In the genomic region with DNA sequence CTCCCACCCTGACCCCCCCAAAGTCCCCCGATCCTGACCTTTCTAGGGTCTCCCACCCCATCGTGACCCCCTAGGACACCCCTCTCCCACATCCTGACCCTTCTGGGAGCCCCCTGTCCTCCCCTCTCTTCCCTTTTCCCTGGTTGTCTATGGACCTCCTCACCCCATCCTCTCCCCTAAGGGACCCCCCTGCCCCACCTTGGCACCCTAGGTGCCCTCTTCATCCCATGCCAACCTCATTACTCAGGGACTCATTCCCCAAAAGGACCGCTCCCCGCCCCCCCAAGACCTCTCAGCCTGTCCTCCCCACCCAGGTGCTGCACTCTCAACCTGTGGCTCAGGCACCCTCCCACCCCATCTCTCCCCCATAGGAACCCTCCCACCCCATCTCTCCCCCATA, we compare ENCODE assay signal across 1 cellular context.
TF ChIP-seq lines count a peak whose summit lies in the region.

No MANE protein-coding gene starts in this region.

TF ChIP-seq in GM12878, 131 proteins besides CTCF, POLR2A, EP300 and RAD21:
- TF ChIP-seq FOXM1 (IDR thresholded peaks at IDR 0.05; ENCODE audit: low read depth, low read length) (no peak), RCOR1 (conservative IDR thresholded peaks at IDR 0.05; ENCODE audit: low read depth, low read length) (no peak)
- TF ChIP-seq, protein P1, sequence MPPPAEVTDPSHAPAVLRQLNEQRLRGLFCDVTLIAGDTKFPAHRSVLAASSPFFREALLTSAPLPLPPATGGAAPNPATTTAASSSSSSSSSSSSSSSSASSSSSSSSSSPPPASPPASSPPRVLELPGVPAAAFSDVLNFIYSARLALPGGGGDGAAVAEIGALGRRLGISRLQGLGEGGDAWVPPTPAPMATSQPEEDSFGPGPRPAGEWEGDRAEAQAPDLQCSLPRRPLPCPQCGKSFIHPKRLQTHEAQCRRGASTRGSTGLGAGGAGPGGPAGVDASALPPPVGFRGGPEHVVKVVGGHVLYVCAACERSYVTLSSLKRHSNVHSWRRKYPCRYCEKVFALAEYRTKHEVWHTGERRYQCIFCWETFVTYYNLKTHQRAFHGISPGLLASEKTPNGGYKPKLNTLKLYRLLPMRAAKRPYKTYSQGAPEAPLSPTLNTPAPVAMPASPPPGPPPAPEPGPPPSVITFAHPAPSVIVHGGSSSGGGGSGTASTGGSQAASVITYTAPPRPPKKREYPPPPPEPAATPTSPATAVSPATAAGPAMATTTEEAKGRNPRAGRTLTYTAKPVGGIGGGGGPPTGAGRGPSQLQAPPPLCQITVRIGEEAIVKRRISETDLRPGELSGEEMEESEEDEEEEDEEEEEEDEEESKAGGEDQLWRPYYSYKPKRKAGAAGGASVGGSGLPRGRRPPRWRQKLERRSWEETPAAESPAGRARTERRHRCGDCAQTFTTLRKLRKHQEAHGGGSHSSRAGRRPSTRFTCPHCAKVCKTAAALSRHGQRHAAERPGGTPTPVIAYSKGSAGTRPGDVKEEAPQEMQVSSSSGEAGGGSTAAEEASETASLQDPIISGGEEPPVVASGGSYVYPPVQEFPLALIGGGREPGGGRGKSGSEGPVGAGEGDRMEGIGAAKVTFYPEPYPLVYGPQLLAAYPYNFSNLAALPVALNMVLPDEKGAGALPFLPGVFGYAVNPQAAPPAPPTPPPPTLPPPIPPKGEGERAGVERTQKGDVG (CRISPR knock-in tag; IDR thresholded peaks at IDR 0.05) = no peak
- TF ChIP-seq, protein P2, sequence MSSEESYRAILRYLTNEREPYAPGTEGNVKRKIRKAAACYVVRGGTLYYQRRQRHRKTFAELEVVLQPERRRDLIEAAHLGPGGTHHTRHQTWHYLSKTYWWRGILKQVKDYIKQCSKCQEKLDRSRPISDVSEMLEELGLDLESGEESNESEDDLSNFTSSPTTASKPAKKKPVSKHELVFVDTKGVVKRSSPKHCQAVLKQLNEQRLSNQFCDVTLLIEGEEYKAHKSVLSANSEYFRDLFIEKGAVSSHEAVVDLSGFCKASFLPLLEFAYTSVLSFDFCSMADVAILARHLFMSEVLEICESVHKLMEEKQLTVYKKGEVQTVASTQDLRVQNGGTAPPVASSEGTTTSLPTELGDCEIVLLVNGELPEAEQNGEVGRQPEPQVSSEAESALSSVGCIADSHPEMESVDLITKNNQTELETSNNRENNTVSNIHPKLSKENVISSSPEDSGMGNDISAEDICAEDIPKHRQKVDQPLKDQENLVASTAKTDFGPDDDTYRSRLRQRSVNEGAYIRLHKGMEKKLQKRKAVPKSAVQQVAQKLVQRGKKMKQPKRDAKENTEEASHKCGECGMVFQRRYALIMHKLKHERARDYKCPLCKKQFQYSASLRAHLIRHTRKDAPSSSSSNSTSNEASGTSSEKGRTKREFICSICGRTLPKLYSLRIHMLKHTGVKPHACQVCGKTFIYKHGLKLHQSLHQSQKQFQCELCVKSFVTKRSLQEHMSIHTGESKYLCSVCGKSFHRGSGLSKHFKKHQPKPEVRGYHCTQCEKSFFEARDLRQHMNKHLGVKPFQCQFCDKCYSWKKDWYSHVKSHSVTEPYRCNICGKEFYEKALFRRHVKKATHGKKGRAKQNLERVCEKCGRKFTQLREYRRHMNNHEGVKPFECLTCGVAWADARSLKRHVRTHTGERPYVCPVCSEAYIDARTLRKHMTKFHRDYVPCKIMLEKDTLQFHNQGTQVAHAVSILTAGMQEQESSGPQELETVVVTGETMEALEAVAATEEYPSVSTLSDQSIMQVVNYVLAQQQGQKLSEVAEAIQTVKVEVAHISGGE (CRISPR knock-in tag; IDR thresholded peaks at IDR 0.05) = no peak
TF ChIP-seq in GM12878: peak in this region for 0.
